ENCODE assay signal across 22 cellular contexts in the genomic region with DNA sequence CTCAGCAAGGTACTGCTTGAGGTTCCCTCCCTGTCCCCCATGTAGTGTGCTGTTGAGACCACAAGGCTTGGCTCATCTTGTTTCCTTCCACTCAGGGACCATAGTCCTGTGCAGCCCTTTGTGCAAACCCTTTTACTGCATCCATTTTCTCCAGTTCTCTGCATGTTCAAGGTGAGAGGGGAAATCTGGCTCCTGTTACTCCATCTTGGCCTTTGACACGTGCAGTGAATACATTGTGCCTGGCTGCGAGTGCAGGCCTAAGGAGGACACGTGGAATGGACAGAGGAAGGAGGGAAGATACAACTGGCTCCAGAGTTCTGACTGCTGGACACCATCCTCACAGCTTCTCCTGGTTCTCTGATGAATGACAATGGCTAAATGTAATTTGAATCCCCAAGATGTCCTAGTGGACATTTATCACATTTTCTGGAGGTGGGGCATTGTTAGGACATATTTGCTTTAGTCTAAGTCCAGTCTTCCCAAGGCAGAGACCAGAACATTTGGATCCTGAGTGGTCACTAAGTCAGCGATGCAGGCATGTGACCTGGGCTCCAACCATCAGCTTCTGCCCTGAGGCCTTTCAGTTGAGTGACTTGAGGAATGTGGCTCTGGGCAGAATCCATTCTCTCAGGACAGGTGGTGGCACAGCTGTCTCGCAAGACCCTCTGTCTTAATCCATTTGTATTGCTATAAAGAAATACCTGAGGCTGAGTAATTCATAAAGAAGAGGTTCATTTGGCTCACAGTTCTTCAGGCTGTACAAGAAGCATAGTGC.
"Had no signal": no experiment of that assay in that cellular context is flagged by ENCODE, and none has a peak within 500 bp of the region (broad histone marks: within the 10 kb centered on the region; RNA-seq: fewer than 3 reads in every experiment).

No MANE protein-coding gene starts in this region.

- DNase-seq: effector memory CD8-positive, alpha-beta T cell; esophagus squamous epithelium; foreskin fibroblast; head of caudate nucleus; kidney; left cardiac atrium; left ventricle myocardium superior; mesenchymal stem cell; midbrain; stimulated activated CD4-positive, alpha-beta T cell treated with anti-CD3 and anti-CD28 coated beads, Interleukin-2, amount 100 ng/mL, for 48 hours; stimulated activated naive CD8-positive, alpha-beta T cell treated with anti-CD3 and anti-CD28 coated beads, Interleukin-15, Interleukin-2, amounts not matched to agents 100 U/mL and 50 U/mL, for 24 hours; thyroid gland; upper lobe of left lung had no signal

- H3K4me1 ChIP-seq: esophagus squamous epithelium, gastroesophageal sphincter, suprapubic skin, thyroid gland, upper lobe of left lung, vagina had no signal

- H3K4me3 Mint-ChIP-seq: dendritic cell treated with granulocyte-macrophage colony-stimulating factor and Interleukin-4, amounts not matched to agents 40 ng/mL and 50 ng/mL, for 4 days; effector memory CD8-positive, alpha-beta T cell had no signal

- H2AFZ ChIP-seq: hepatocyte had no signal

- H3K27me3 Mint-ChIP-seq: dendritic cell treated with granulocyte-macrophage colony-stimulating factor and Interleukin-4, amounts not matched to agents 40 ng/mL and 50 ng/mL, for 4 days had no signal

- H3K9me3 ChIP-seq: esophagus squamous epithelium, gastroesophageal sphincter, neutrophil, suprapubic skin, thyroid gland, upper lobe of left lung, vagina had no signal

- H3K9me3 Mint-ChIP-seq: dendritic cell treated with granulocyte-macrophage colony-stimulating factor and Interleukin-4, amounts not matched to agents 40 ng/mL and 50 ng/mL, for 4 days had no signal

- H3K4me2 ChIP-seq: hepatocyte, smooth muscle cell had no signal

- H3K36me3 ChIP-seq: esophagus squamous epithelium, gastroesophageal sphincter, neutrophil, suprapubic skin, thyroid gland, upper lobe of left lung, vagina had no signal

- H3K4me3 ChIP-seq: esophagus squamous epithelium, gastroesophageal sphincter, hepatocyte, lung, smooth muscle cell, suprapubic skin, thyroid gland, upper lobe of left lung, vagina had no signal

- H3K27ac ChIP-seq: epithelial cell of prostate, esophagus squamous epithelium, gastroesophageal sphincter, hepatocyte, neutrophil, suprapubic skin, thyroid gland, upper lobe of left lung, vagina had no signal

- H3K27me3 ChIP-seq: neutrophil, suprapubic skin, thyroid gland, upper lobe of left lung, vagina had no signal

- ATAC-seq: effector memory CD8-positive, alpha-beta T cell; gastroesophageal sphincter; left cardiac atrium; left ventricle myocardium superior; stimulated activated naive CD8-positive, alpha-beta T cell treated with anti-CD3 and anti-CD28 coated beads, Interleukin-15, Interleukin-2, amounts not matched to agents 100 U/mL and 50 U/mL, for 24 hours had no signal

- H3K79me2 ChIP-seq: hepatocyte had no signal

- H3K27ac Mint-ChIP-seq: dendritic cell treated with granulocyte-macrophage colony-stimulating factor and Interleukin-4, amounts not matched to agents 40 ng/mL and 50 ng/mL, for 4 days; effector memory CD8-positive, alpha-beta T cell had no signal
